In genomic region chr10:128150551-128150950, GRCh38 we compare ENCODE assay signal across 8 cellular contexts. TPM values are rescaled to one million over a fixed set of nuclear protein-coding genes. Genes with fewer than 3 reads are reported as not detected.
DNase-seq lines count a peak whose midpoint lies in the region; ATAC-seq lines count a peak whose summit lies in the region.

No MANE protein-coding gene starts in this region.

- H3K9me3 Mint-ChIP-seq in activated CD8-positive, alpha-beta memory T cell treated with anti-CD3 and anti-CD28 coated beads, Interleukin-2, amount 10 ng/mL, durations not matched to agents 7 days and 5 days (ENCODE audit: low read depth): no peaks in the 10 kb centered on the region
- peaks cover 5% of the 10 kb centered on the region for H3K9me3 Mint-ChIP-seq in activated T-helper 17 cell treated with anti-CD3 and anti-CD28 coated beads, Interleukin-2, amount 50 U/mL, for 72 hours

- H3K27ac ChIP-seq in iPS-20b (ENCODE audit: low read length) (no peak overlapping the region), subcutaneous abdominal adipose tissue (ENCODE audit: low read depth, low read length) (no peak overlapping the region)

- H3K27me3 Mint-ChIP-seq in activated CD8-positive, alpha-beta memory T cell treated with anti-CD3 and anti-CD28 coated beads, Interleukin-2, amount 10 ng/mL, durations not matched to agents 7 days and 5 days: peaks cover 33% of the 10 kb centered on the region
- H3K27me3 Mint-ChIP-seq in activated T-helper 17 cell treated with anti-CD3 and anti-CD28 coated beads, Interleukin-2, amount 50 U/mL, for 72 hours: no peaks in the 10 kb centered on the region

- H3K27me3 ChIP-seq in iPS-20b (ENCODE audit: insufficient read depth, low read length) (peaks cover 23% of the 10 kb centered on the region; the same call in 1 of the 2 replicates), subcutaneous abdominal adipose tissue (ENCODE audit: control insufficient read depth in 5 of 5, insufficient read depth in 4 of 5, low read length in 5 of 5) (peaks cover 0 to 32% (median 24%) of the 10 kb centered on the region in 5 donors)

- H3K4me3 Mint-ChIP-seq in activated CD8-positive, alpha-beta memory T cell treated with anti-CD3 and anti-CD28 coated beads, Interleukin-2, amount 10 ng/mL, durations not matched to agents 7 days and 5 days: peak overlapping the region; percentile 69
- H3K4me3 Mint-ChIP-seq in activated T-helper 17 cell treated with anti-CD3 and anti-CD28 coated beads, Interleukin-2, amount 50 U/mL, for 72 hours: peak overlapping the region; percentile 65

- no peak for DNase-seq in activated CD8-positive, alpha-beta memory T cell treated with anti-CD3 and anti-CD28 coated beads, Interleukin-2, amount 10 ng/mL, durations not matched to agents 7 days and 5 days
- DNase-seq in activated CD8-positive, alpha-beta memory T cell treated with anti-CD3 and anti-CD28 coated beads, Interleukin-2, amount 50 U/mL, for 4 hours: no peak

- peaks cover 3% of the 10 kb centered on the region; the same call in 1 of the 2 replicates for H3K4me1 ChIP-seq in iPS-20b (ENCODE audit: insufficient read depth, low read length)
- H3K4me1 ChIP-seq in subcutaneous abdominal adipose tissue (ENCODE audit: control insufficient read depth in 5 of 5, insufficient read depth in 5 of 5, low read length in 5 of 5): peaks cover 0 to 13% (median 7%) of the 10 kb centered on the region in 5 donors

- H3K27ac Mint-ChIP-seq in activated CD8-positive, alpha-beta memory T cell treated with anti-CD3 and anti-CD28 coated beads, Interleukin-2, amount 10 ng/mL, durations not matched to agents 7 days and 5 days: no peak overlapping the region
- no peak overlapping the region for H3K27ac Mint-ChIP-seq in activated T-helper 17 cell treated with anti-CD3 and anti-CD28 coated beads, Interleukin-2, amount 50 U/mL, for 72 hours

- H3K9ac ChIP-seq in iPS-20b (ENCODE audit: low read depth, low read length): no peak overlapping the region
- no peak overlapping the region for H3K9ac ChIP-seq in subcutaneous abdominal adipose tissue (ENCODE audit: low read length in 5 of 5)

- H3K9me3 ChIP-seq in iPS-20b (ENCODE audit: insufficient read depth, low read depth, low read length): no peaks in the 10 kb centered on the region
- H3K9me3 ChIP-seq in subcutaneous abdominal adipose tissue (ENCODE audit: control insufficient read depth in 5 of 5, low read length in 5 of 5): no peaks in the 10 kb centered on the region

- no peak for ATAC-seq in activated CD8-positive, alpha-beta memory T cell treated with anti-CD3 and anti-CD28 coated beads, Interleukin-2, amount 10 ng/mL, durations not matched to agents 7 days and 5 days
- ATAC-seq in activated T-helper 17 cell treated with anti-CD3 and anti-CD28 coated beads, Interleukin-2, amount 50 U/mL, for 72 hours (replicated peaks): no peak
- no peak for ATAC-seq in GM21825 (IDR thresholded peaks at IDR 0.05; ENCODE audit: unreplicated experiment)
- ATAC-seq in GM19397 (IDR thresholded peaks at IDR 0.05; ENCODE audit: unreplicated experiment): no peak
- no peak for ATAC-seq in HG02763 (IDR thresholded peaks at IDR 0.05; ENCODE audit: unreplicated experiment)

- H3K4me3 ChIP-seq in iPS-20b (ENCODE audit: low read length): peak overlapping the region; percentile 64
- peak overlapping the region in 4 of 5 donors; percentile 47 to 71 (median 59) for H3K4me3 ChIP-seq in subcutaneous abdominal adipose tissue (ENCODE audit: low read depth in 1 of 5, low read length in 5 of 5)

- peaks cover 22% of the 10 kb centered on the region for H3K4me1 Mint-ChIP-seq in activated CD8-positive, alpha-beta memory T cell treated with anti-CD3 and anti-CD28 coated beads, Interleukin-2, amount 10 ng/mL, durations not matched to agents 7 days and 5 days
- H3K4me1 Mint-ChIP-seq in activated T-helper 17 cell treated with anti-CD3 and anti-CD28 coated beads, Interleukin-2, amount 50 U/mL, for 72 hours: peaks cover 20% of the 10 kb centered on the region

- H3K36me3 ChIP-seq in iPS-20b (ENCODE audit: insufficient read depth, low read depth, low read length) (no peaks in the 10 kb centered on the region), subcutaneous abdominal adipose tissue (ENCODE audit: control insufficient read depth in 5 of 5, insufficient read depth in 5 of 5, low read length in 5 of 5) (no peaks in the 10 kb centered on the region)

- no peaks in the 10 kb centered on the region for H3K36me3 Mint-ChIP-seq in activated CD8-positive, alpha-beta memory T cell treated with anti-CD3 and anti-CD28 coated beads, Interleukin-2, amount 10 ng/mL, durations not matched to agents 7 days and 5 days
- no peaks in the 10 kb centered on the region for H3K36me3 Mint-ChIP-seq in activated T-helper 17 cell treated with anti-CD3 and anti-CD28 coated beads, Interleukin-2, amount 50 U/mL, for 72 hours (ENCODE audit: low read depth)

- CTCF ChIA-PET in activated CD8-positive, alpha-beta memory T cell treated with anti-CD3 and anti-CD28 coated beads, Interleukin-2, amount 10 ng/mL, durations not matched to agents 7 days and 5 days (lab: Charles Lee): interaction anchor here (0.7 to 3.4 kb wide), 21 partner anchors 10 to 226 kb away, joined by 3 to 65 read pairs (median 5); partner anchors contain the start of gene MKI67

RNA-seq across cellular contexts. Expression of gene MKI67, which starts 24.3 kb away (rescaled TPM):
- total RNA-seq in activated CD8-positive, alpha-beta memory T cell treated with anti-CD3 and anti-CD28 coated beads, Interleukin-2, amount 10 ng/mL, durations not matched to agents 7 days and 5 days: 100 to 1,000 TPM; 333 to 418 TPM
- total RNA-seq in activated T-helper 17 cell treated with anti-CD3 and anti-CD28 coated beads, Interleukin-2, amount 50 U/mL, for 72 hours: 100 to 1,000 TPM; 262 to 281 TPM
